ENCODE assay signal across 1 cellular context in the genomic region with DNA sequence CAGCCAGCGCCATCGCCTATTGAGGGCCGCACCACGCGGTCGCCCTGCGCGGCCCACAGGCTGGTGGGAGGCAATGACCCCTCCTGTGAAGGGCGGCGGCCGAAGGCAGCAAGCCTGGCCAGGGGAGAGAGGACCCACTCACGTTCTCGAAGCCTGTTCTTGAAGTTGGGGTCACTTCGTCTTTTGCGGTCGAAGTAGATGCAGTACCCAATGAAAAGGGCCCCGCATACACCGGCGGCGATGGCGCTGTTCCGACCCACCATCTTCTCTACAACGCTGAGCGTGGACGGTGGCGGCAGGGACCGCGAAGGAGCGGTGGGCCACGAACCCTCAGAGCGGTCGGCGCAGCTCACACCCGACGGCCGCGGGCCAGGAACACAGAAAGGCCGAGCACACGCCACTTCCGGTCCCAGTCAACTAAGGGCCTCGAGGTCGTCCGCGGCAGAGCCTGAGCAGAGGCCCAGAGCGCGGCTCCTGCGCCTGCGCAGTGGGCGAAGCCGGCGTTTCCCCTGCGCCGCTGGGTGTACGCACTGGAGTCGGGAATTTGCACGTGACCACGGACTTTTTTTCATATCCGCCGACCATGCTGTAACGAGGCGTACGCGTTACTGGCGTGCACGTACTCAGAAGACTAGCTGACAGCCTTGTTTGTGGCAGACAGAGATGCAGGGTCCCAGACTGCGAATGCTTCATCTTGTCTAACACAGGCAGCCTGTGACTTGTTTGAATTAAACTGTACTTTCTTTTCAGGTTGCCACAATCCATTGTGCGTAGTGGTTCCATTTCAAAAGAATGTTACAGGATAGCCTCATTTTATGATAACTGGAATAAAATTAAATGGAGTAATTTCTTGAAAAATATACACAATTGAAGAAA.
TF ChIP-seq lines count a peak whose summit lies in the region.

A gene (minus strand): TSS at position 385 of the 876 bp plus-strand sequence. CDS start 122 bp downstream, at position 263.

TF ChIP-seq in HepG2, 621 proteins besides CTCF, POLR2A, EP300 and RAD21 (continued from another document and continues in another):
- TF ChIP-seq, protein P1, sequence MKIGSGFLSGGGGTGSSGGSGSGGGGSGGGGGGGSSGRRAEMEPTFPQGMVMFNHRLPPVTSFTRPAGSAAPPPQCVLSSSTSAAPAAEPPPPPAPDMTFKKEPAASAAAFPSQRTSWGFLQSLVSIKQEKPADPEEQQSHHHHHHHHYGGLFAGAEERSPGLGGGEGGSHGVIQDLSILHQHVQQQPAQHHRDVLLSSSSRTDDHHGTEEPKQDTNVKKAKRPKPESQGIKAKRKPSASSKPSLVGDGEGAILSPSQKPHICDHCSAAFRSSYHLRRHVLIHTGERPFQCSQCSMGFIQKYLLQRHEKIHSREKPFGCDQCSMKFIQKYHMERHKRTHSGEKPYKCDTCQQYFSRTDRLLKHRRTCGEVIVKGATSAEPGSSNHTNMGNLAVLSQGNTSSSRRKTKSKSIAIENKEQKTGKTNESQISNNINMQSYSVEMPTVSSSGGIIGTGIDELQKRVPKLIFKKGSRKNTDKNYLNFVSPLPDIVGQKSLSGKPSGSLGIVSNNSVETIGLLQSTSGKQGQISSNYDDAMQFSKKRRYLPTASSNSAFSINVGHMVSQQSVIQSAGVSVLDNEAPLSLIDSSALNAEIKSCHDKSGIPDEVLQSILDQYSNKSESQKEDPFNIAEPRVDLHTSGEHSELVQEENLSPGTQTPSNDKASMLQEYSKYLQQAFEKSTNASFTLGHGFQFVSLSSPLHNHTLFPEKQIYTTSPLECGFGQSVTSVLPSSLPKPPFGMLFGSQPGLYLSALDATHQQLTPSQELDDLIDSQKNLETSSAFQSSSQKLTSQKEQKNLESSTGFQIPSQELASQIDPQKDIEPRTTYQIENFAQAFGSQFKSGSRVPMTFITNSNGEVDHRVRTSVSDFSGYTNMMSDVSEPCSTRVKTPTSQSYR (CRISPR knock-in tag; IDR thresholded peaks at IDR 0.05; ENCODE audit: borderline replicate concordance): no peak; the same call in 1 of the 2 replicates
- TF ChIP-seq ZNF605 (CRISPR knock-in tag; IDR thresholded peaks at IDR 0.05): peak; percentile 93
- TF ChIP-seq ZNF615 (CRISPR knock-in tag; IDR thresholded peaks at IDR 0.05; ENCODE audit: borderline replicate concordance): 0 out of 2 replicates have a peak, but pooled peaks have one; percentile 89
- TF ChIP-seq, protein P2, sequence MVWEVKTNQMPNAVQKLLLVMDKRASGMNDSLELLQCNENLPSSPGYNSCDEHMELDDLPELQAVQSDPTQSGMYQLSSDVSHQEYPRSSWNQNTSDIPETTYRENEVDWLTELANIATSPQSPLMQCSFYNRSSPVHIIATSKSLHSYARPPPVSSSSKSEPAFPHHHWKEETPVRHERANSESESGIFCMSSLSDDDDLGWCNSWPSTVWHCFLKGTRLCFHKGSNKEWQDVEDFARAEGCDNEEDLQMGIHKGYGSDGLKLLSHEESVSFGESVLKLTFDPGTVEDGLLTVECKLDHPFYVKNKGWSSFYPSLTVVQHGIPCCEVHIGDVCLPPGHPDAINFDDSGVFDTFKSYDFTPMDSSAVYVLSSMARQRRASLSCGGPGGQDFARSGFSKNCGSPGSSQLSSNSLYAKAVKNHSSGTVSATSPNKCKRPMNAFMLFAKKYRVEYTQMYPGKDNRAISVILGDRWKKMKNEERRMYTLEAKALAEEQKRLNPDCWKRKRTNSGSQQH (CRISPR knock-in tag; IDR thresholded peaks at IDR 0.05; ENCODE audit: low read depth): peak; percentile 91
- no peak; the same call in 1 of the 2 replicates for TF ChIP-seq ZNF652 (CRISPR knock-in tag; IDR thresholded peaks at IDR 0.05; ENCODE audit: borderline replicate concordance, low read depth)
- TF ChIP-seq MAFG (CRISPR knock-in tag; IDR thresholded peaks at IDR 0.05): no peak
- no peak for TF ChIP-seq ZSCAN22 (CRISPR knock-in tag; IDR thresholded peaks at IDR 0.05)
- TF ChIP-seq, protein P3, sequence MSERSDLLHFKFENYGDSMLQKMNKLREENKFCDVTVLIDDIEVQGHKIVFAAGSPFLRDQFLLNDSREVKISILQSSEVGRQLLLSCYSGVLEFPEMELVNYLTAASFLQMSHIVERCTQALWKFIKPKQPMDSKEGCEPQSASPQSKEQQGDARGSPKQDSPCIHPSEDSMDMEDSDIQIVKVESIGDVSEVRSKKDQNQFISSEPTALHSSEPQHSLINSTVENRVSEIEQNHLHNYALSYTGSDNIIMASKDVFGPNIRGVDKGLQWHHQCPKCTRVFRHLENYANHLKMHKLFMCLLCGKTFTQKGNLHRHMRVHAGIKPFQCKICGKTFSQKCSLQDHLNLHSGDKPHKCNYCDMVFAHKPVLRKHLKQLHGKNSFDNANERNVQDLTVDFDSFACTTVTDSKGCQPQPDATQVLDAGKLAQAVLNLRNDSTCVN (CRISPR knock-in tag; IDR thresholded peaks at IDR 0.05; ENCODE audit: borderline replicate concordance): no peak
- TF ChIP-seq ZBTB20 (CRISPR knock-in tag; IDR thresholded peaks at IDR 0.05; ENCODE audit: borderline replicate concordance, low read depth): peak; percentile 90
- no peak for TF ChIP-seq ZNF33B (CRISPR knock-in tag; IDR thresholded peaks at IDR 0.05)
- TF ChIP-seq TRIM24 (CRISPR knock-in tag; IDR thresholded peaks at IDR 0.05): no peak
- TF ChIP-seq ZNF569 (CRISPR knock-in tag; IDR thresholded peaks at IDR 0.05; ENCODE audit: borderline replicate concordance): 0 out of 2 replicates have a peak, but pooled peaks have one; percentile 61
- peak; percentile 89; the same call in 1 of the 2 replicates for TF ChIP-seq ZNF232 (CRISPR knock-in tag; IDR thresholded peaks at IDR 0.05; ENCODE audit: borderline replicate concordance)
- TF ChIP-seq ARNTL (CRISPR knock-in tag; IDR thresholded peaks at IDR 0.05): peak; percentile 89
- TF ChIP-seq GABPA (IDR thresholded peaks at IDR 0.05; ENCODE audit: low read depth, low read length): peak; percentile 81
- TF ChIP-seq GABPA (CRISPR knock-in tag; IDR thresholded peaks at IDR 0.05; ENCODE audit: low read depth): peak; percentile 94
- TF ChIP-seq NAIF1 (CRISPR knock-in tag; IDR thresholded peaks at IDR 0.05; ENCODE audit: borderline replicate concordance): peak; percentile 77; the same call in 1 of the 2 replicates
- peak; percentile 90 for TF ChIP-seq ZNF225 (CRISPR knock-in tag; IDR thresholded peaks at IDR 0.05)
- TF ChIP-seq, protein P4, sequence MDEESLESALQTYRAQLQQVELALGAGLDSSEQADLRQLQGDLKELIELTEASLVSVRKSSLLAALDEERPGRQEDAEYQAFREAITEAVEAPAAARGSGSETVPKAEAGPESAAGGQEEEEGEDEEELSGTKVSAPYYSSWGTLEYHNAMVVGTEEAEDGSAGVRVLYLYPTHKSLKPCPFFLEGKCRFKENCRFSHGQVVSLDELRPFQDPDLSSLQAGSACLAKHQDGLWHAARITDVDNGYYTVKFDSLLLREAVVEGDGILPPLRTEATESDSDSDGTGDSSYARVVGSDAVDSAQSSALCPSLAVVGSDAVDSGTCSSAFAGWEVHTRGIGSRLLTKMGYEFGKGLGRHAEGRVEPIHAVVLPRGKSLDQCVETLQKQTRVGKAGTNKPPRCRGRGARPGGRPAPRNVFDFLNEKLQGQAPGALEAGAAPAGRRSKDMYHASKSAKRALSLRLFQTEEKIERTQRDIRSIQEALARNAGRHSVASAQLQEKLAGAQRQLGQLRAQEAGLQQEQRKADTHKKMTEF (CRISPR knock-in tag; IDR thresholded peaks at IDR 0.05): peak; percentile 77; the same call in 1 of the 2 replicates
- no peak for TF ChIP-seq XBP1 (CRISPR knock-in tag; IDR thresholded peaks at IDR 0.05)
- peak; percentile 76 for TF ChIP-seq KDM5A (IDR thresholded peaks at IDR 0.05; ENCODE audit: borderline replicate concordance, low read length)
- TF ChIP-seq, protein P5, sequence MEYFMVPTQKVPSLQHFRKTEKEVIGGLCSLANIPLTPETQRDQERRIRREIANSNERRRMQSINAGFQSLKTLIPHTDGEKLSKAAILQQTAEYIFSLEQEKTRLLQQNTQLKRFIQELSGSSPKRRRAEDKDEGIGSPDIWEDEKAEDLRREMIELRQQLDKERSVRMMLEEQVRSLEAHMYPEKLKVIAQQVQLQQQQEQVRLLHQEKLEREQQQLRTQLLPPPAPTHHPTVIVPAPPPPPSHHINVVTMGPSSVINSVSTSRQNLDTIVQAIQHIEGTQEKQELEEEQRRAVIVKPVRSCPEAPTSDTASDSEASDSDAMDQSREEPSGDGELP (IDR thresholded peaks at IDR 0.05; ENCODE audit: borderline replicate concordance, low read depth): no peak
- TF ChIP-seq HDAC1 (CRISPR knock-in tag; IDR thresholded peaks at IDR 0.05): peak; percentile 72; the same call in 1 of the 2 replicates
- TF ChIP-seq CHCHD3 (CRISPR knock-in tag; IDR thresholded peaks at IDR 0.05): 0 out of 2 replicates have a peak, but pooled peaks have one; percentile 29
- TF ChIP-seq ZZZ3 (CRISPR knock-in tag; IDR thresholded peaks at IDR 0.05; ENCODE audit: borderline replicate concordance): peak; percentile 47; the same call in 1 of the 2 replicates
- no peak for TF ChIP-seq FLYWCH1 (CRISPR knock-in tag; IDR thresholded peaks at IDR 0.05)
- TF ChIP-seq SP5 (CRISPR knock-in tag; IDR thresholded peaks at IDR 0.05; ENCODE audit: borderline replicate concordance, low read depth): no peak
- TF ChIP-seq ZNF816 (CRISPR knock-in tag; IDR thresholded peaks at IDR 0.05; ENCODE audit: borderline replicate concordance): no peak; the same call in 1 of the 2 replicates
- TF ChIP-seq DR1 (CRISPR knock-in tag; IDR thresholded peaks at IDR 0.05): peak; percentile 92
- no peak for TF ChIP-seq HHEX (CRISPR knock-in tag; IDR thresholded peaks at IDR 0.05)
- peak; percentile 82 for TF ChIP-seq REPIN1 (CRISPR knock-in tag; IDR thresholded peaks at IDR 0.05; ENCODE audit: borderline replicate concordance, low read depth)
- TF ChIP-seq SUZ12 (IDR thresholded peaks at IDR 0.05; ENCODE audit: low read depth, low read length): no peak
- TF ChIP-seq ZNF567 (CRISPR knock-in tag; IDR thresholded peaks at IDR 0.05; ENCODE audit: borderline replicate concordance): peak; percentile 68; the same call in 1 of the 2 replicates
- peak; percentile 92 for TF ChIP-seq SALL1 (CRISPR knock-in tag; IDR thresholded peaks at IDR 0.05)
- TF ChIP-seq BORCS8-MEF2B (CRISPR knock-in tag; IDR thresholded peaks at IDR 0.05): peak; percentile 85
- no peak for TF ChIP-seq CHD2 (IDR thresholded peaks at IDR 0.05; ENCODE audit: low read depth, low read length)
- TF ChIP-seq, protein P6, sequence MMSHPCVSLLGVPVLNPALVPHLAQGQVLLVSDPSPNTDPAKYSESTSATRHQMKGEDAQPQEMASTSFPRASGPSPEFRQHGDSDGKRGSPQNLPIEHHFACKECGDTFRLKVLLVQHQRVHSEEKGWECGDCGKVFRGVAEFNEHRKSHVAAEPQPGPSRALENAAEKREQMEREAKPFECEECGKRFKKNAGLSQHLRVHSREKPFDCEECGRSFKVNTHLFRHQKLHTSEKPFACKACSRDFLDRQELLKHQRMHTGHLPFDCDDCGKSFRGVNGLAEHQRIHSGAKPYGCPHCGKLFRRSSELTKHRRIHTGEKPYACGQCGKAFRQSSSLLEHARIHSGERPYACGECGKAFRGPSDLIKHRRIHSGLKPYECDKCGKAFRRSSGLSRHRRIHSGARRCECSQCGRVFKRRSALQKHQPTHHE (CRISPR knock-in tag; IDR thresholded peaks at IDR 0.05; ENCODE audit: borderline replicate concordance): peak; percentile 37; the same call in 1 of the 2 replicates
- peak; percentile 35; the same call in 1 of the 2 replicates for TF ChIP-seq GZF1 (CRISPR knock-in tag; IDR thresholded peaks at IDR 0.05)
- no peak for TF ChIP-seq IKZF4 (CRISPR knock-in tag; IDR thresholded peaks at IDR 0.05; ENCODE audit: borderline replicate concordance, low read depth, not compliant biosample characterization)
- peak; percentile 43 for TF ChIP-seq ZNF121 (CRISPR knock-in tag; IDR thresholded peaks at IDR 0.05)
- TF ChIP-seq ZNF768 (CRISPR knock-in tag; IDR thresholded peaks at IDR 0.05): peak; percentile 68; the same call in 1 of the 2 replicates
- TF ChIP-seq TP53 (CRISPR knock-in tag; conservative IDR thresholded peaks at IDR 0.05): peak; percentile 47; the same call in 1 of the 2 replicates
- no peak for TF ChIP-seq ZNF326 (CRISPR knock-in tag; IDR thresholded peaks at IDR 0.05; ENCODE audit: borderline replicate concordance)
- TF ChIP-seq ZSCAN25 (CRISPR knock-in tag; IDR thresholded peaks at IDR 0.05): peak; percentile 18; the same call in 1 of the 2 replicates
- no peak for TF ChIP-seq FOXP1 (IDR thresholded peaks at IDR 0.05)
- no peak; the same call in 1 of the 2 replicates for TF ChIP-seq FOXP1 (CRISPR knock-in tag; IDR thresholded peaks at IDR 0.05)
- 0 out of 2 replicates have a peak, but pooled peaks have one; percentile 30 for TF ChIP-seq ZNF629 (CRISPR knock-in tag; conservative IDR thresholded peaks at IDR 0.05)
- peak; percentile 91 for TF ChIP-seq ETV5 (CRISPR knock-in tag; IDR thresholded peaks at IDR 0.05; ENCODE audit: borderline replicate concordance)
- no peak for TF ChIP-seq HOXA7 (CRISPR knock-in tag; IDR thresholded peaks at IDR 0.05)
- no peak for TF ChIP-seq ZFP1 (CRISPR knock-in tag; IDR thresholded peaks at IDR 0.05)
- no peak for TF ChIP-seq ZNF20 (CRISPR knock-in tag; IDR thresholded peaks at IDR 0.05)
- TF ChIP-seq, protein P7, sequence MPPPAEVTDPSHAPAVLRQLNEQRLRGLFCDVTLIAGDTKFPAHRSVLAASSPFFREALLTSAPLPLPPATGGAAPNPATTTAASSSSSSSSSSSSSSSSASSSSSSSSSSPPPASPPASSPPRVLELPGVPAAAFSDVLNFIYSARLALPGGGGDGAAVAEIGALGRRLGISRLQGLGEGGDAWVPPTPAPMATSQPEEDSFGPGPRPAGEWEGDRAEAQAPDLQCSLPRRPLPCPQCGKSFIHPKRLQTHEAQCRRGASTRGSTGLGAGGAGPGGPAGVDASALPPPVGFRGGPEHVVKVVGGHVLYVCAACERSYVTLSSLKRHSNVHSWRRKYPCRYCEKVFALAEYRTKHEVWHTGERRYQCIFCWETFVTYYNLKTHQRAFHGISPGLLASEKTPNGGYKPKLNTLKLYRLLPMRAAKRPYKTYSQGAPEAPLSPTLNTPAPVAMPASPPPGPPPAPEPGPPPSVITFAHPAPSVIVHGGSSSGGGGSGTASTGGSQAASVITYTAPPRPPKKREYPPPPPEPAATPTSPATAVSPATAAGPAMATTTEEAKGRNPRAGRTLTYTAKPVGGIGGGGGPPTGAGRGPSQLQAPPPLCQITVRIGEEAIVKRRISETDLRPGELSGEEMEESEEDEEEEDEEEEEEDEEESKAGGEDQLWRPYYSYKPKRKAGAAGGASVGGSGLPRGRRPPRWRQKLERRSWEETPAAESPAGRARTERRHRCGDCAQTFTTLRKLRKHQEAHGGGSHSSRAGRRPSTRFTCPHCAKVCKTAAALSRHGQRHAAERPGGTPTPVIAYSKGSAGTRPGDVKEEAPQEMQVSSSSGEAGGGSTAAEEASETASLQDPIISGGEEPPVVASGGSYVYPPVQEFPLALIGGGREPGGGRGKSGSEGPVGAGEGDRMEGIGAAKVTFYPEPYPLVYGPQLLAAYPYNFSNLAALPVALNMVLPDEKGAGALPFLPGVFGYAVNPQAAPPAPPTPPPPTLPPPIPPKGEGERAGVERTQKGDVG (CRISPR knock-in tag; IDR thresholded peaks at IDR 0.05; ENCODE audit: borderline replicate concordance): peak; percentile 62; the same call in 1 of the 2 replicates
- TF ChIP-seq ZBTB21 (CRISPR knock-in tag; IDR thresholded peaks at IDR 0.05): no peak
- no peak for TF ChIP-seq NR3C1 (CRISPR knock-in tag; IDR thresholded peaks at IDR 0.05)
- TF ChIP-seq SAFB2 (CRISPR knock-in tag; IDR thresholded peaks at IDR 0.05; ENCODE audit: borderline replicate concordance, low read depth): peak; percentile 47; the same call in 1 of the 2 replicates
